ENCODE assay signal across 27 cellular contexts in genomic region chr1:112012823-112013222, GRCh38. TPM values are rescaled to one million over a fixed set of nuclear protein-coding genes. Genes with fewer than 3 reads are reported as not detected.
A peak's percentile ranks its signal among the peaks of the same experiment; 100 is the strongest.
DNase-seq lines count a peak whose midpoint lies in the region; ATAC-seq, FAIRE-seq and TF ChIP-seq lines count a peak whose summit lies in the region.
"Had no signal": no experiment of that assay in that cellular context is flagged by ENCODE, and none has a peak within 500 bp of the region (broad histone marks: within the 10 kb centered on the region; RNA-seq: fewer than 3 reads in every experiment).

No MANE protein-coding gene starts in this region.

- peak; percentile 68 for ATAC-seq in left lobe of liver
- ATAC-seq: GM12878 had no signal

- H3K27ac ChIP-seq in left ventricle myocardium inferior (replicated peaks), result no peak overlapping the region
- H3K27ac ChIP-seq: BLaER1 had no signal

- no peak for TF ChIP-seq CTCF in left ventricle myocardium inferior (IDR thresholded peaks at IDR 0.05; ENCODE audit: borderline replicate concordance)

- peak; percentile 41 for DNase-seq in activated effector memory CD4-positive, alpha-beta T cell treated with anti-CD3 and anti-CD28 coated beads, Interleukin-2, amount 50 U/mL, for 16 hours
- DNase-seq in activated effector memory CD4-positive, alpha-beta T cell treated with Interleukin-2 at 50 U/mL for 16 hours, result no peak
- DNase-seq in left lobe of liver (ENCODE audit: low spot score) (no peak), urothelium cell line (ENCODE audit: low spot score) (no peak), left ventricle myocardium inferior (no peak)
- DNase-seq: 8988T; ACHN; BE2C; C1 segment of cervical spinal cord; CD4-positive, alpha-beta memory T cell; CD4-positive, CD25-positive, alpha-beta regulatory T cell; CD8-positive, alpha-beta memory T cell; COR-L47; DMS 273 treated with DMSO at 0.1 percent for 48 hours; DMS153; DMS53; DMS79; DND-41; EL; GDM1 had no signal

- peak; percentile 23 for FAIRE-seq in urothelium cell line (lab: Jason Lieb, UNC)
- FAIRE-seq: A204.1, GM12878, GM12892, GM18507 had no signal

- H3K36me3 ChIP-seq in left ventricle myocardium inferior, result no peaks in the 10 kb centered on the region
- H3K36me3 ChIP-seq: BE2C, BLaER1 had no signal

- no peaks in the 10 kb centered on the region for H3K4me1 ChIP-seq in left ventricle myocardium inferior
- H3K4me1 ChIP-seq: BE2C, BLaER1 had no signal

- no peaks in the 10 kb centered on the region for H3K27me3 ChIP-seq in left ventricle myocardium inferior (ENCODE audit: low read depth)
- H3K27me3 ChIP-seq: BLaER1 had no signal

- intact Hi-C loops in left ventricle myocardium inferior (cut with micrococcal nuclease), result no loop called here

- no peak overlapping the region for H3K4me3 ChIP-seq in left ventricle myocardium inferior
- H3K4me3 ChIP-seq: BLaER1, GM12878 had no signal

- H3K9me3 ChIP-seq in left ventricle myocardium inferior (replicated peaks), result no peaks in the 10 kb centered on the region
- H3K9me3 ChIP-seq: BE2C, BLaER1 had no signal

RNA-seq across cellular contexts. Expression of gene KCND3, which starts 23.4 kb away (rescaled TPM):
- total RNA-seq in left lobe of liver, result 24.7 TPM
- total RNA-seq in left ventricle myocardium inferior, result 19.2 TPM
- total RNA-seq: A673; CD4-positive, alpha-beta memory T cell; CD8-positive, alpha-beta memory T cell; Daoy; GM12878 had no signal
